Comparison of ENCODE assay signal across 8 cellular contexts in the genomic region with DNA sequence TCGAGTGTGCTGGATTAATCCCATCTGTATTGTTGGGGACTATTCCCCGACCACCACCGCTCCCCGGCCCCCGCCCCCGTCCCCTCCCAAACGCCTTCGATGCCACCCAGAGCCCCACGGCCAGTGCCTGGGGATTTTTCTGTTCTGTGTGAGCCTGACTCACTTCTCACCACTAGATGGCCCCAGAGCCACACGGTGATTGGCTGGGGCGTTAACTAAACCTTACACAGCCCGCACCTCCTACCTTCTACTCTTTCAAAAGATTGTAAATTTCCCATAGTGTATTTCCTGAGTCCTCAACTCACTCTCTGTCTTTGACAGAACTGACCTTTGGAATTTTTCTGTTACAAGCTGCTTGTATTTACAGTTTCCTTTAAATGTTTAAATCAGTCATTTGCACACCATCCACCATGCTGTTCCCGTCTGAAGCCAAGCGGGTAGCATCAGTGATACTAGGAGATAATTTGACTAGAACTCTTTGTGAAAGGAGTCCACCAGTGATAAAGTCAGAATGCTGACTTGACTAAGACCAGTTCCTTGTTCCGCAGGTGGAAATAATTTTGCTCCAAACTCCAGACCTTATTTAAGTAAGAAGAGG.
A peak's percentile ranks its signal among the peaks of the same experiment; 100 is the strongest.
DNase-seq lines count a peak whose midpoint lies in the region; ATAC-seq, FAIRE-seq and TF ChIP-seq lines count a peak whose summit lies in the region.
"Had no signal": no experiment of that assay in that cellular context is flagged by ENCODE, and none has a peak within 500 bp of the region (broad histone marks: within the 10 kb centered on the region; RNA-seq: fewer than 3 reads in every experiment).

No MANE protein-coding gene starts in this region.

- H3K36me3 ChIP-seq in SU-DHL-6 (ENCODE audit: low read length) (no peaks in the 10 kb centered on the region), cardiac muscle cell (no peaks in the 10 kb centered on the region), aorta (ENCODE audit: control insufficient read depth in 1 of 2, insufficient read depth in 2 of 2, low read length in 1 of 2) (no peaks in the 10 kb centered on the region)

- DNase-seq in GM12891 (ENCODE audit: insufficient read length, low spot score) = peak; percentile 83
- peak; percentile 78 for DNase-seq in NCI-H1092 treated with DMSO at 0.1 percent for 48 hours (lab: John Stamatoyannopoulos, UW)
- peak; percentile 69 to 78 for DNase-seq in activated naive CD4-positive, alpha-beta T cell treated with anti-CD3 and anti-CD28 coated beads, Interleukin-2, amount 50 U/mL, for 72 hours (ENCODE audit: low spot score in 2 of 2)
- peak; percentile 81 to 83 for DNase-seq in cardiac muscle cell (ENCODE audit: low read depth in 1 of 2, low spot score in 1 of 2)
- peak; percentile 47 for DNase-seq in putamen (ENCODE audit: low spot score)
- DNase-seq in aorta = peak; percentile 79 to 91

- TF ChIP-seq CTCF in SU-DHL-6 (IDR thresholded peaks at IDR 0.05; ENCODE audit: insufficient read depth, low read length, poor library complexity, severe bottlenecking) (peak; percentile 69), cardiac muscle cell (IDR thresholded peaks at IDR 0.05; ENCODE audit: low read depth, low read length) (peak; percentile 79)

- H3K9me3 Mint-ChIP-seq in activated naive CD4-positive, alpha-beta T cell treated with anti-CD3 and anti-CD28 coated beads, Interleukin-2, amount 50 U/mL, for 72 hours = no peaks in the 10 kb centered on the region

- H2AFZ ChIP-seq in SU-DHL-6 (ENCODE audit: low read depth, low read length, severe bottlenecking) = no peak overlapping the region

- H3F3A ChIP-seq in SU-DHL-6 (ENCODE audit: insufficient read depth) = no peaks in the 10 kb centered on the region

- WGBS in aorta, 2 donors = 13 to 14% methylated on average over 15 of the region's 15 CpGs

- H3K27ac ChIP-seq in SU-DHL-6 (ENCODE audit: low read depth, low read length) (no peak overlapping the region), cardiac muscle cell (no peak overlapping the region), aorta (ENCODE audit: low read depth in 1 of 2, low read length in 2 of 2) (no peak overlapping the region)

- H3K27me3 ChIP-seq in SU-DHL-6 (ENCODE audit: low read length) (no peaks in the 10 kb centered on the region), cardiac muscle cell (no peaks in the 10 kb centered on the region), aorta (ENCODE audit: control insufficient read depth in 1 of 2, insufficient read depth in 2 of 2, low read length in 1 of 2) (no peaks in the 10 kb centered on the region)

- H3K4me2 ChIP-seq in SU-DHL-6 (ENCODE audit: low read depth, low read length, poor library complexity, severe bottlenecking) = no peak overlapping the region

- no peak overlapping the region for H3K27ac Mint-ChIP-seq in activated naive CD4-positive, alpha-beta T cell treated with anti-CD3 and anti-CD28 coated beads, Interleukin-2, amount 50 U/mL, for 72 hours

- no peaks in the 10 kb centered on the region for H3K9me2 ChIP-seq in SU-DHL-6 (replicated peaks; ENCODE audit: insufficient read depth, low read length)

- H3K9me3 ChIP-seq in SU-DHL-6 (ENCODE audit: insufficient read depth, low read length) (no peaks in the 10 kb centered on the region), cardiac muscle cell (ENCODE audit: low read depth) (no peaks in the 10 kb centered on the region), aorta (ENCODE audit: control insufficient read depth, low read length) (no peaks in the 10 kb centered on the region)

- H3K4me3 ChIP-seq in SU-DHL-6 (ENCODE audit: insufficient read depth, low read length, poor library complexity, severe bottlenecking) (no peak overlapping the region), cardiac muscle cell (no peak overlapping the region), aorta (ENCODE audit: low read length in 2 of 2) (no peak overlapping the region)

- peak; percentile 86 for FAIRE-seq in GM12891 (lab: Jason Lieb, UNC)
- FAIRE-seq: islet of Langerhans had no signal

- intact Hi-C loops in aorta (cut with DNase I) = loop anchor here (1.0 to 5.0 kb wide), 3 partner anchors 62 to 78 kb away; no protein-coding TSS in a partner anchor

- peak; percentile 99 to 100 for ATAC-seq in activated naive CD4-positive, alpha-beta T cell treated with anti-CD3 and anti-CD28 coated beads, Interleukin-2, amount 50 U/mL, for 72 hours
- ATAC-seq in aorta (ENCODE audit: low FRiP score) = peak; percentile 95

- TF ChIP-seq POLR2A in GM12891 (IDR thresholded peaks at IDR 0.05; ENCODE audit: low read depth, low read length) = no peak

- 0 out of 2 replicates have a peak, but pooled peaks cover 7% of the 10 kb centered on the region for H4K20me1 ChIP-seq in SU-DHL-6 (ENCODE audit: low read depth, low read length)

- H3K9ac ChIP-seq in SU-DHL-6 (ENCODE audit: low read length) = no peak overlapping the region

- H3K79me2 ChIP-seq in SU-DHL-6 (ENCODE audit: insufficient read depth, low read length) = no peaks in the 10 kb centered on the region

- H3K36me3 Mint-ChIP-seq in activated naive CD4-positive, alpha-beta T cell treated with anti-CD3 and anti-CD28 coated beads, Interleukin-2, amount 50 U/mL, for 72 hours = no peaks in the 10 kb centered on the region

- peaks cover 3% of the 10 kb centered on the region for H3K4me1 ChIP-seq in cardiac muscle cell (ENCODE audit: low read depth)
- H3K4me1 ChIP-seq in aorta (ENCODE audit: control insufficient read depth in 1 of 2, insufficient read depth in 2 of 2, low read length in 2 of 2) = no peaks in the 10 kb centered on the region

TF ChIP-seq in GM12891, 5 proteins besides CTCF, POLR2A, EP300 and RAD21:
- TF ChIP-seq PAX5 (IDR thresholded peaks at IDR 0.05; ENCODE audit: insufficient read depth, low read length, severe bottlenecking) = no peak
- TF ChIP-seq TAF1 (IDR thresholded peaks at IDR 0.05; ENCODE audit: low read depth, low read length) = no peak
- no peak for TF ChIP-seq POU2F2 (IDR thresholded peaks at IDR 0.05; ENCODE audit: low read depth, low read length)
- no peak for TF ChIP-seq SPI1 (IDR thresholded peaks at IDR 0.05; ENCODE audit: low read depth, low read length)
- no peak for TF ChIP-seq POLR2AphosphoS5 (IDR thresholded peaks at IDR 0.05; ENCODE audit: low read depth, low read length)
